In the genomic region with DNA sequence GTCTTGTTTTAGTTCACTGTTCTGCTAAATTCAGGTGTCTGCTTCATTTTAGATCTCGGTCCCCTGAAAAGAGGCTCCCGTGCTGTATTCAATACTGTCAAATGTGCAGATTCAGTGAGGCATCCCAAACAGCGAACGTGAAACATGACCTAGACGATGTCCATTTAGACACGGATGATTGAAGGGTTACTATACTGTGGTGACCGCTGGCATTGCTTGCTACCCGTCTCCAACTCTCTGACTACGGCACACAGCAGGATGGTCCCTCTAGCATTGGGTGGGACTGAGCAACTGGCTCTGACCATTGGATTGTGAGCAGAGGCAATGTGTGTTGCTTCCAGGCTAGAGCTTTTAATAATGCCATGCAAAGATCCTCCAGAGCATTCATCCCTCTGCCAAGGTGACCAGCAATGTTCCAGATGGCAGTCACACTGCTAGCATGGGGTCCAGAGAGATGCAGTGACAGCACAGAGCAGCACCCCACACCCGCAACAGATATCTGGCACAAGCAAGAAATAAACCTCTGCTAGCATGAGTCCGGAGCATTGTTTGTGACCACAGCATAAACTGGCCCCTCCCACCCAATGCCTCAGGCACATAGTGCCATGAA, we compare ENCODE assay signal across 16 cellular contexts. TPM values are rescaled to one million over a fixed set of nuclear protein-coding genes. Genes with fewer than 3 reads are reported as not detected.
"Had no signal": no experiment of that assay in that cellular context is flagged by ENCODE, and none has a peak within 500 bp of the region (broad histone marks: within the 10 kb centered on the region; RNA-seq: fewer than 3 reads in every experiment).

No MANE protein-coding gene starts in this region.

- ATAC-seq: activated CD8-positive, alpha-beta T cell treated with anti-CD3 and anti-CD28 coated beads, Interleukin-2, amount 10 ng/mL, durations not matched to agents 7 days and 5 days; body of pancreas; natural killer cell treated with Interleukin-12 subunit alpha and Interleukin-12 subunit beta and Interleukin-15 and Interleukin-18, amount 100 ng/mL, for 72 hours; psoas muscle had no signal

- H3K27me3 Mint-ChIP-seq: activated B cell treated with CpG ODN at 0.5 μM for 24 hours; activated naive CD8-positive, alpha-beta T cell; natural killer cell treated with Interleukin-12 subunit alpha and Interleukin-12 subunit beta and Interleukin-15 and Interleukin-18, amount 100 ng/mL, for 72 hours had no signal

- H3K36me3 Mint-ChIP-seq: activated naive CD8-positive, alpha-beta T cell; natural killer cell treated with Interleukin-12 subunit alpha and Interleukin-12 subunit beta and Interleukin-15 and Interleukin-18, amount 100 ng/mL, for 72 hours had no signal

- H3K4me1 Mint-ChIP-seq: central memory CD8-positive, alpha-beta T cell had no signal

- H3K9me3 Mint-ChIP-seq: central memory CD8-positive, alpha-beta T cell; endodermal cell; natural killer cell treated with Interleukin-12 subunit alpha and Interleukin-12 subunit beta and Interleukin-15 and Interleukin-18, amount 100 ng/mL, for 72 hours had no signal

- DNase-seq: activated B cell treated with CpG ODN at 0.5 μM for 24 hours; activated CD4-positive, alpha-beta T cell treated with anti-CD3 and anti-CD28 coated beads for 48 hours; activated CD8-positive, alpha-beta T cell treated with anti-CD3 and anti-CD28 coated beads, Interleukin-2, amount 10 ng/mL, durations not matched to agents 7 days and 5 days; activated gamma-delta T cell treated with Interleukin-2 at 50 U/mL for 16 hours; amniotic stem cell; body of pancreas; endodermal cell; islet precursor cell; left ventricle myocardium inferior; psoas muscle; stimulated activated CD4-positive, alpha-beta T cell treated with anti-CD3 and anti-CD28 coated beads, Interleukin-1b, Interleukin-23, amount 100 ng/mL, for 48 hours; uterus had no signal

- H3K27ac Mint-ChIP-seq: activated B cell treated with CpG ODN at 0.5 μM for 24 hours; activated CD8-positive, alpha-beta T cell treated with anti-CD3 and anti-CD28 coated beads, Interleukin-2, amount 10 ng/mL, durations not matched to agents 7 days and 5 days; activated naive CD8-positive, alpha-beta T cell; endodermal cell; natural killer cell treated with Interleukin-12 subunit alpha and Interleukin-12 subunit beta and Interleukin-15 and Interleukin-18, amount 100 ng/mL, for 72 hours had no signal

- H3K4me3 Mint-ChIP-seq: activated B cell treated with CpG ODN at 0.5 μM for 24 hours; activated CD8-positive, alpha-beta T cell treated with anti-CD3 and anti-CD28 coated beads, Interleukin-2, amount 10 ng/mL, durations not matched to agents 7 days and 5 days; activated naive CD8-positive, alpha-beta T cell; central memory CD8-positive, alpha-beta T cell; endodermal cell; natural killer cell treated with Interleukin-12 subunit alpha and Interleukin-12 subunit beta and Interleukin-15 and Interleukin-18, amount 100 ng/mL, for 72 hours had no signal

RNA-seq across cellular contexts. Expression of gene METTL24, which starts 9.1 kb away (rescaled TPM):
- total RNA-seq: activated B cell treated with CpG ODN at 0.5 μM for 24 hours; activated CD8-positive, alpha-beta T cell treated with anti-CD3 and anti-CD28 coated beads, Interleukin-2, amount 10 ng/mL, durations not matched to agents 7 days and 5 days; natural killer cell treated with Interleukin-12 subunit alpha and Interleukin-12 subunit beta and Interleukin-15 and Interleukin-18, amount 100 ng/mL, for 72 hours; psoas muscle; T-helper 2 cell treated with Interferon-gamma antibody and Interleukin-4, amounts not matched to agents 100 ng/mL and 5 ng/mL, for 36 hours had no signal
